In the genomic region with DNA sequence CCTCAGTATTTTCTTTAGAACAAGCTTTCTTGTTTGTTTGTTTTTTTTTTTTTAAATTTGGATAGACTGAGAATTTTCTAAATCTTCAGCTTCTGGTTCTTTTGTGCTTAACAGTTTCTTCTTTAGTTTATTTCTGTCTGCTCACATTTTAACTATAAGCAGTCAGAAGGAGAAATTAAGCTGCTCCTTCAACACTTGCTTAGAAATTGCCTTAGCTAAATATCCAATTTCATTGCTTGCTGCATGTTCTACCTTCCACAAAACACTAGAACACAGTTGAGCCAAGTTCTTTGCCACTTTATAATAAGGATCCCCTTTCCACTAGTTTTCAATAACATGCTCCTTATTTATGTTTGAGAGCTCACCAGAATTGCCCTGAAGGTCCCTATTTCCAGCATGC, we compare ENCODE assay signal across 34 cellular contexts.
"Had no signal": no experiment of that assay in that cellular context is flagged by ENCODE, and none has a peak within 500 bp of the region (broad histone marks: within the 10 kb centered on the region; RNA-seq: fewer than 3 reads in every experiment).

No MANE protein-coding gene starts in this region.

- H3K27me3 ChIP-seq: adrenal gland, ascending aorta, body of pancreas, brain microvascular endothelial cell, breast epithelium, cardiac muscle cell had no signal

- FAIRE-seq: astrocyte, bronchial epithelial cell had no signal

- ATAC-seq: activated naive CD4-positive, alpha-beta T cell treated with anti-CD3 and anti-CD28 coated beads, Interleukin-2, amount 50 U/mL, for 72 hours; activated naive CD8-positive, alpha-beta T cell treated with anti-CD3 and anti-CD28 coated beads, Interleukin-2, amount 50 U/mL, for 24 hours; activated T-cell treated with anti-CD3 and anti-CD28 coated beads, Interleukin-2, amount 50 U/mL, for 4 hours; activated T-cell treated with anti-CD3 and anti-CD28 coated beads, Interleukin-2, amount 50 U/mL, for 72 hours; activated T-helper 17 cell treated with anti-CD3 and anti-CD28 coated beads, Interleukin-2, amount 50 U/mL, for 72 hours; body of pancreas had no signal

- H3K9me3 ChIP-seq: adrenal gland, ascending aorta, body of pancreas, breast epithelium had no signal

- H3K27ac ChIP-seq: adrenal gland, ascending aorta, body of pancreas, brain microvascular endothelial cell, breast epithelium, cardiac muscle cell had no signal

- H3K36me3 ChIP-seq: breast epithelium had no signal

- DNase-seq: activated effector memory CD4-positive, alpha-beta T cell treated with anti-CD3 and anti-CD28 coated beads, Interleukin-2, amount 50 U/mL, for 16 hours; activated effector memory CD4-positive, alpha-beta T cell treated with Interleukin-2 at 50 U/mL for 16 hours; activated gamma-delta T cell; activated gamma-delta T cell treated with Interleukin-2 at 50 U/mL for 16 hours; activated naive CD4-positive, alpha-beta T cell; activated naive CD4-positive, alpha-beta T cell treated with anti-CD3 and anti-CD28 coated beads for 36 hours; activated naive CD4-positive, alpha-beta T cell treated with anti-CD3 and anti-CD28 coated beads, Interleukin-2, amount 10 ng/mL, durations not matched to agents 7 days and 5 days; activated naive CD4-positive, alpha-beta T cell treated with anti-CD3 and anti-CD28 coated beads, Interleukin-2, amount 50 U/mL, for 16 hours; activated naive CD4-positive, alpha-beta T cell treated with Interleukin-2 at 50 U/mL for 16 hours; activated naive CD8-positive, alpha-beta T cell treated with anti-CD3 and anti-CD28 coated beads for 36 hours; activated naive CD8-positive, alpha-beta T cell treated with anti-CD3 and anti-CD28 coated beads, Interleukin-2, amount 10 ng/mL, durations not matched to agents 7 days and 5 days; activated naive CD8-positive, alpha-beta T cell treated with anti-CD3 and anti-CD28 coated beads, Interleukin-2, amount 50 U/mL, for 24 hours; activated T-cell treated with anti-CD3 and anti-CD28 coated beads, Interleukin-2, amount 50 U/mL, for 1 hour; activated T-cell treated with anti-CD3 and anti-CD28 coated beads, Interleukin-2, amount 50 U/mL, for 24 hours; activated T-cell treated with anti-CD3 and anti-CD28 coated beads, Interleukin-2, amount 50 U/mL, for 4 hours; activated T-cell treated with anti-CD3 and anti-CD28 coated beads, Interleukin-2, amount 50 U/mL, for 48 hours; activated T-cell treated with anti-CD3 and anti-CD28 coated beads, Interleukin-2, amount 50 U/mL, for 72 hours; adrenal gland; amniotic stem cell; amygdala; anterior cingulate cortex; aorta; body of pancreas; brain microvascular endothelial cell; caudate nucleus; central memory CD4-positive, alpha-beta T cell; cerebellar nuclear complex had no signal

- H3K4me3 ChIP-seq: adrenal gland, ascending aorta, body of pancreas, breast epithelium, cardiac muscle cell had no signal

- H3K4me1 ChIP-seq: ascending aorta, body of pancreas, breast epithelium had no signal
